In genomic region chr1:223700388-223700918, GRCh38 we compare ENCODE assay signal across 1 cellular context.
TF ChIP-seq lines count a peak whose summit lies in the region.

No MANE protein-coding gene starts in this region.

TF ChIP-seq in GM23338, 12 proteins besides CTCF, POLR2A, EP300 and RAD21 (continued from another document):
- TF ChIP-seq ZNF462 (CRISPR knock-in tag; IDR thresholded peaks at IDR 0.05) (no peak), POLR2AphosphoS5 (IDR thresholded peaks at IDR 0.05; ENCODE audit: low read depth) (no peak), ZNF331 (CRISPR knock-in tag; IDR thresholded peaks at IDR 0.05; ENCODE audit: low read depth) (no peak), STAT1 (IDR thresholded peaks at IDR 0.05; ENCODE audit: unreplicated experiment) (no peak), EZH2phosphoT487 (IDR thresholded peaks at IDR 0.05; ENCODE audit: unreplicated experiment) (no peak), EZH2 (IDR thresholded peaks at IDR 0.05; ENCODE audit: low read depth, unreplicated experiment) (no peak), NANOG (IDR thresholded peaks at IDR 0.05; ENCODE audit: borderline replicate concordance) (no peak)
